In genomic region chr1:202953412-202953811, GRCh38 we compare ENCODE assay signal across 23 cellular contexts. TPM values are rescaled to one million over a fixed set of nuclear protein-coding genes. Genes with fewer than 3 reads are reported as not detected.
DNase-seq lines count a peak whose midpoint lies in the region; ATAC-seq and TF ChIP-seq lines count a peak whose summit lies in the region.
"Had no signal": no experiment of that assay in that cellular context is flagged by ENCODE, and none has a peak within 500 bp of the region (broad histone marks: within the 10 kb centered on the region; RNA-seq: fewer than 3 reads in every experiment).

No MANE protein-coding gene starts in this region.

- no peaks in the 10 kb centered on the region for H3K9me3 Mint-ChIP-seq in endothelial cell (ENCODE audit: unreplicated experiment)
- H3K9me3 Mint-ChIP-seq: activated naive CD8-positive, alpha-beta T cell treated with anti-CD3 and anti-CD28 coated beads, Interleukin-2, amount 10 ng/mL, durations not matched to agents 7 days and 5 days; activated T-helper 17 cell treated with anti-CD3 and anti-CD28 coated beads, Interleukin-2, amount 50 U/mL, for 72 hours; GM23338; memory B cell; naive thymus-derived CD8-positive, alpha-beta T cell; stimulated activated memory B cell treated with anti-CD40 and anti-IgM and Interleukin-4, amounts not matched to agents 10 μg/mL and 1 μg/mL and 100 μg/mL, for 72 hours had no signal

- H3K27me3 ChIP-seq in left ventricle myocardium inferior (ENCODE audit: low read depth) (no peaks in the 10 kb centered on the region), right atrium auricular region (no peaks in the 10 kb centered on the region), osteoblast (ENCODE audit: insufficient read depth, low read length) (no peaks in the 10 kb centered on the region), HAP-1 (ENCODE audit: low read depth) (no peaks in the 10 kb centered on the region)
- H3K27me3 ChIP-seq: BE2C, testis had no signal

- no peak for ATAC-seq in mucosa of descending colon
- ATAC-seq: GM23338; HepG2; stimulated activated memory B cell treated with anti-CD40 and anti-IgM and Interleukin-4, amounts not matched to agents 10 μg/mL and 1 μg/mL and 100 μg/mL, for 72 hours had no signal

- TF ChIP-seq CTCF in left ventricle myocardium inferior (IDR thresholded peaks at IDR 0.05; ENCODE audit: borderline replicate concordance) (no peak), right atrium auricular region (IDR thresholded peaks at IDR 0.05) (no peak), endothelial cell (IDR thresholded peaks at IDR 0.05; ENCODE audit: unreplicated experiment) (no peak), osteoblast (IDR thresholded peaks at IDR 0.05; ENCODE audit: extremely low read depth, low read depth, low read length) (no peak), mucosa of descending colon (IDR thresholded peaks at IDR 0.05) (no peak)

- H3K4me3 ChIP-seq in left ventricle myocardium inferior (no peak overlapping the region), right atrium auricular region (no peak overlapping the region), osteoblast (ENCODE audit: insufficient read depth, low read length) (no peak overlapping the region), mucosa of descending colon (no peak overlapping the region), HAP-1 (no peak overlapping the region)
- H3K4me3 ChIP-seq: GM23338, testis had no signal

- H3K4me2 ChIP-seq in osteoblast (ENCODE audit: insufficient read depth, low read length): peak overlapping the region; percentile 31
- H3K4me2 ChIP-seq: GM23338 had no signal

- peak overlapping the region; percentile 81 for H3K27ac Mint-ChIP-seq in endothelial cell (ENCODE audit: unreplicated experiment)
- H3K27ac Mint-ChIP-seq: GM23338; memory B cell; stimulated activated memory B cell treated with anti-CD40 and anti-IgM and Interleukin-4, amounts not matched to agents 10 μg/mL and 1 μg/mL and 100 μg/mL, for 72 hours had no signal

- H3K36me3 ChIP-seq in left ventricle myocardium inferior (peaks cover 26% of the 10 kb centered on the region), right atrium auricular region (peaks cover 22% of the 10 kb centered on the region), osteoblast (ENCODE audit: insufficient read depth, low read length) (peaks cover 13% of the 10 kb centered on the region), mucosa of descending colon (ENCODE audit: low read depth) (no peaks in the 10 kb centered on the region), HAP-1 (replicated peaks) (peaks cover 20% of the 10 kb centered on the region)

- peaks cover 5% of the 10 kb centered on the region for H3K27me3 Mint-ChIP-seq in endothelial cell (ENCODE audit: unreplicated experiment)
- H3K27me3 Mint-ChIP-seq: activated naive CD8-positive, alpha-beta T cell treated with anti-CD3 and anti-CD28 coated beads, Interleukin-2, amount 10 ng/mL, durations not matched to agents 7 days and 5 days; activated T-helper 17 cell treated with anti-CD3 and anti-CD28 coated beads, Interleukin-2, amount 50 U/mL, for 72 hours; memory B cell; naive thymus-derived CD8-positive, alpha-beta T cell; stimulated activated memory B cell treated with anti-CD40 and anti-IgM and Interleukin-4, amounts not matched to agents 10 μg/mL and 1 μg/mL and 100 μg/mL, for 72 hours had no signal

- H3K9me3 ChIP-seq in left ventricle myocardium inferior (replicated peaks) (no peaks in the 10 kb centered on the region), right atrium auricular region (no peaks in the 10 kb centered on the region), osteoblast (ENCODE audit: low read depth, low read length) (no peaks in the 10 kb centered on the region), mucosa of descending colon (no peaks in the 10 kb centered on the region), HAP-1 (no peaks in the 10 kb centered on the region)
- H3K9me3 ChIP-seq: BE2C, testis had no signal

- in situ Hi-C loops in HAP-1 (cut with MboI; ENCODE audit: low sequenced_read_pairs): no loop called here

- intact Hi-C loops in left ventricle myocardium inferior (cut with micrococcal nuclease): no loop called here
- intact Hi-C loops in mucosa of descending colon (cut with DNase I, micrococcal nuclease): no loop called here

- no peak overlapping the region for H2AFZ ChIP-seq in osteoblast (ENCODE audit: low read length)
- H2AFZ ChIP-seq: GM23338, parathyroid adenoma had no signal

- H3K4me1 Mint-ChIP-seq in endothelial cell (ENCODE audit: unreplicated experiment): peaks cover 45% of the 10 kb centered on the region

- peaks cover 55% of the 10 kb centered on the region for H4K20me1 ChIP-seq in osteoblast (ENCODE audit: insufficient read depth, low read length)

- H3K36me3 Mint-ChIP-seq in endothelial cell (ENCODE audit: low read depth, unreplicated experiment): peaks cover 21% of the 10 kb centered on the region

- peaks cover 75% of the 10 kb centered on the region for H3K79me2 ChIP-seq in osteoblast (ENCODE audit: insufficient read depth, low read length)

- no peak overlapping the region for H3K4me3 Mint-ChIP-seq in endothelial cell (ENCODE audit: unreplicated experiment)
- H3K4me3 Mint-ChIP-seq: activated naive CD8-positive, alpha-beta T cell treated with anti-CD3 and anti-CD28 coated beads, Interleukin-2, amount 10 ng/mL, durations not matched to agents 7 days and 5 days; GM23338; memory B cell; stimulated activated memory B cell treated with anti-CD40 and anti-IgM and Interleukin-4, amounts not matched to agents 10 μg/mL and 1 μg/mL and 100 μg/mL, for 72 hours had no signal

- peak overlapping the region; percentile 32 for H3K27ac ChIP-seq in left ventricle myocardium inferior (replicated peaks)
- no peak overlapping the region for H3K27ac ChIP-seq in right atrium auricular region
- H3K27ac ChIP-seq in osteoblast (ENCODE audit: low read depth, low read length): peak overlapping the region; percentile 20
- H3K27ac ChIP-seq: parathyroid adenoma had no signal

- H3K4me1 ChIP-seq in left ventricle myocardium inferior: peaks cover 74% of the 10 kb centered on the region
- peaks cover 0 to 55% of the 10 kb centered on the region in 2 donors for H3K4me1 ChIP-seq in right atrium auricular region
- H3K4me1 ChIP-seq in osteoblast (ENCODE audit: insufficient read depth, low read length): peaks cover 24% of the 10 kb centered on the region
- H3K4me1 ChIP-seq in mucosa of descending colon (ENCODE audit: low read depth): peaks cover 27% of the 10 kb centered on the region
- H3K4me1 ChIP-seq in HAP-1: peaks cover 4% of the 10 kb centered on the region; the same call in 1 of the 2 replicates
- H3K4me1 ChIP-seq: parathyroid adenoma had no signal

- DNase-seq in left ventricle myocardium inferior: no peak
- DNase-seq in right atrium auricular region (ENCODE audit: low spot score): no peak
- no peak for DNase-seq in endothelial cell (ENCODE audit: low spot score)
- no peak for DNase-seq in osteoblast (ENCODE audit: insufficient read length, low spot score, missing footprints)
- no peak for DNase-seq in mucosa of descending colon
- DNase-seq in AG20443 (ENCODE audit: low spot score): no peak
- DNase-seq in Kasumi-1 (lab: John Stamatoyannopoulos, UW): no peak
- no peak for DNase-seq in HAP-1 (ENCODE audit: low spot score in 2 of 2)
- DNase-seq: activated CD4-positive, alpha-beta T cell treated with anti-CD3 and anti-CD28 coated beads, Interleukin-2, amount 50 U/mL, for 1 hour; activated naive CD8-positive, alpha-beta T cell treated with anti-CD3 and anti-CD28 coated beads, Interleukin-2, amount 10 ng/mL, durations not matched to agents 7 days and 5 days; BE2C; effector CD8-positive, alpha-beta T cell; naive thymus-derived CD8-positive, alpha-beta T cell; NCI-H2107; NCI-H510A; stimulated activated CD4-positive, alpha-beta T cell treated with anti-CD3 and anti-CD28 coated beads, Interleukin-1b, Interleukin-23, amount 100 ng/mL, for 48 hours had no signal

RNA-seq across cellular contexts. Expression of gene ADIPOR1, which starts 4.7 kb away (rescaled TPM):
- total RNA-seq in left ventricle myocardium inferior (87.0 TPM), right atrium auricular region (100 to 1,000 TPM; 124 to 141 TPM), endothelial cell (ENCODE audit: unreplicated experiment) (52.9 TPM), osteoblast (91.9 and 104 TPM in 2 replicates), mucosa of descending colon (10 to 100 TPM; 61.6 to 78.4 (median 65.8) TPM)

RNA-seq across cellular contexts. Expression of gene CYB5R1, which starts 13.6 kb away (rescaled TPM):
- total RNA-seq in left ventricle myocardium inferior (174 TPM), right atrium auricular region (100 to 1,000 TPM in 1 of 2 donors, 10 to 100 TPM in 1; 85.9 to 104 TPM), endothelial cell (ENCODE audit: unreplicated experiment) (56.5 TPM), osteoblast (49.2 and 60.8 TPM in 2 replicates), mucosa of descending colon (10 to 100 TPM; 22.6 to 44.8 (median 28.4) TPM)

RNA-seq across cellular contexts. Expression of gene KLHL12, which starts 26.4 kb away (rescaled TPM):
- 22.7 TPM for total RNA-seq in left ventricle myocardium inferior
- total RNA-seq in right atrium auricular region: 10 to 100 TPM; 13.9 to 18.4 TPM
- total RNA-seq in endothelial cell (ENCODE audit: unreplicated experiment): 31.5 TPM
- total RNA-seq in osteoblast: 23.2 and 28.0 TPM in 2 replicates
- total RNA-seq in mucosa of descending colon: 10 to 100 TPM; 26.4 to 33.4 (median 28.2) TPM

RNA-seq across cellular contexts. Expression of gene TMEM183A, which starts 53.8 kb away (rescaled TPM):
- total RNA-seq in left ventricle myocardium inferior: 21.8 TPM
- 10 to 100 TPM; 29.6 to 39.1 TPM for total RNA-seq in right atrium auricular region
- 65.5 TPM for total RNA-seq in endothelial cell (ENCODE audit: unreplicated experiment)
- 116 and 118 TPM in 2 replicates for total RNA-seq in osteoblast
- 100 to 1,000 TPM in 1 of 3 donors, 10 to 100 TPM in 2; 73.9 to 108 (median 93.2) TPM for total RNA-seq in mucosa of descending colon

Comparison
In these comparisons a context has a peak if more than half of its experiments do, and no peak if none do; other contexts are left out.
1. H3K27ac ChIP-seq: peak in left ventricle myocardium inferior (single experiment) and osteoblast (single experiment); none in right atrium auricular region (0 of 2).